In the genomic region with DNA sequence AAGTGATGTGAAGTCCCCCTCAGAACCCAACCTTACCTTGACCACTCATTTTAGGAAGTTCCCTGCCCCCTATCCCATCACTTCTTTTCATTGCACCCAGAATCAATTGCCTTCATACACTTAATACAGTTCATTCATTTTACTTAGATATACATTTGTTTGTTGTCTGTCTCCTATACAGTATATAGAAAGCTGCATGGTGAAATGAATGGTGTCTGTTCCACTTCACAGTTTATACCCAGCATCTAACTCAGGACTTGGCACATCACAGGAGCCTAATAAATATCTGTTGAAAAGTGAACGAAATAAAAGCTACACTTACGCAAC, we compare ENCODE assay signal across 18 cellular contexts. TPM values are rescaled to one million over a fixed set of nuclear protein-coding genes. Genes with fewer than 3 reads are reported as not detected.
DNase-seq lines count a peak whose midpoint lies in the region; ATAC-seq and TF ChIP-seq lines count a peak whose summit lies in the region.
"Had no signal": no experiment of that assay in that cellular context is flagged by ENCODE, and none has a peak within 500 bp of the region (broad histone marks: within the 10 kb centered on the region; RNA-seq: fewer than 3 reads in every experiment).

No MANE protein-coding gene starts in this region.

- H3K27me3 ChIP-seq in ACC112 (ENCODE audit: insufficient read depth, low read length) = no peaks in the 10 kb centered on the region
- no peaks in the 10 kb centered on the region for H3K27me3 ChIP-seq in PC-3 (ENCODE audit: low read length)
- no peaks in the 10 kb centered on the region for H3K27me3 ChIP-seq in gastrocnemius medialis
- H3K27me3 ChIP-seq: dorsolateral prefrontal cortex, tibial nerve had no signal

- H3K4me1 ChIP-seq in ACC112 (ENCODE audit: control insufficient read depth, insufficient read depth, low read length, unreplicated experiment) (peaks cover 37% of the 10 kb centered on the region), PC-3 (ENCODE audit: insufficient read depth, low read length) (peaks cover 11% of the 10 kb centered on the region), gastrocnemius medialis (peaks cover 5 to 14% of the 10 kb centered on the region in 2 donors)

- POLR2A ChIA-PET in PC-3 (lab: Charles Lee; ENCODE audit: unreplicated experiment) = interaction anchor here (0.6 to 0.7 kb wide), 3 partner anchors 100 to 427 kb away, joined by 3 to 6 read pairs (median 3); no protein-coding TSS in a partner anchor

- no peak for TF ChIP-seq CTCF in PC-3 (conservative IDR thresholded peaks at IDR 0.05; ENCODE audit: low read depth, low read length)
- TF ChIP-seq CTCF in gastrocnemius medialis (IDR thresholded peaks at IDR 0.05 in 4 of 5, conservative IDR thresholded peaks at IDR 0.05 in 1 of 5) = no peak

- peak overlapping the region; percentile 29 for H2AFZ ChIP-seq in ACC112 (ENCODE audit: low read length, unreplicated experiment)
- H2AFZ ChIP-seq in PC-3 (ENCODE audit: low read length) = peak overlapping the region; percentile 51; the same call in 1 of the 2 replicates

- H3K9me2 ChIP-seq in PC-3 (replicated peaks; ENCODE audit: low read length) = no peaks in the 10 kb centered on the region

- peak overlapping the region; percentile 15; the same call in 1 of the 2 replicates for H3K4me3 ChIP-seq in ACC112 (ENCODE audit: low read depth, low read length)
- H3K4me3 ChIP-seq in PC-3 (ENCODE audit: low read length) = no peak overlapping the region
- H3K4me3 ChIP-seq in gastrocnemius medialis = no peak overlapping the region
- H3K4me3 ChIP-seq: dorsolateral prefrontal cortex, lower lobe of right lung, tibial nerve had no signal

- no peaks in the 10 kb centered on the region for H4K20me1 ChIP-seq in PC-3 (ENCODE audit: low read length)

- H3K9ac ChIP-seq in PC-3 (ENCODE audit: low read length) = no peak overlapping the region

- no peaks in the 10 kb centered on the region for H3K27me3 Mint-ChIP-seq in dendritic cell treated with granulocyte-macrophage colony-stimulating factor and Interleukin-4, amounts not matched to agents 40 ng/mL and 50 ng/mL, for 4 days

- H3K4me1 Mint-ChIP-seq in dendritic cell treated with granulocyte-macrophage colony-stimulating factor and Interleukin-4, amounts not matched to agents 40 ng/mL and 50 ng/mL, for 4 days (ENCODE audit: low read depth) = peaks cover 24% of the 10 kb centered on the region
- H3K4me1 Mint-ChIP-seq: CD8-positive, alpha-beta memory T cell; naive B cell had no signal

- no peaks in the 10 kb centered on the region for H3K36me3 Mint-ChIP-seq in dendritic cell treated with granulocyte-macrophage colony-stimulating factor and Interleukin-4, amounts not matched to agents 40 ng/mL and 50 ng/mL, for 4 days (ENCODE audit: low read depth)
- H3K36me3 Mint-ChIP-seq: CD8-positive, alpha-beta memory T cell; naive B cell had no signal

- no peaks in the 10 kb centered on the region for H3K79me2 ChIP-seq in ACC112 (ENCODE audit: control insufficient read depth, insufficient read depth, low read length, unreplicated experiment)
- no peaks in the 10 kb centered on the region for H3K79me2 ChIP-seq in PC-3 (ENCODE audit: low read length)

- in situ Hi-C loops in gastrocnemius medialis (cut with MboI; ENCODE audit: low sequenced_read_pairs in 4 of 4) = loop anchor here in 2 of 4 donors (25.0 kb wide), 1 partner anchor 1210 kb away; no protein-coding TSS in a partner anchor

- no peak overlapping the region for H3K4me2 ChIP-seq in PC-3 (ENCODE audit: low read length)

- H3K9me3 ChIP-seq in PC-3 (ENCODE audit: low read length) (no peaks in the 10 kb centered on the region), gastrocnemius medialis (no peaks in the 10 kb centered on the region)
- H3K9me3 ChIP-seq: lower lobe of right lung, tibial nerve had no signal

- H3K36me3 ChIP-seq in ACC112 (ENCODE audit: insufficient read depth, low read length) (no peaks in the 10 kb centered on the region), PC-3 (ENCODE audit: low read depth, low read length) (no peaks in the 10 kb centered on the region), gastrocnemius medialis (no peaks in the 10 kb centered on the region)
- H3K36me3 ChIP-seq: lower lobe of right lung, tibial nerve had no signal

- DNase-seq in PC-3 (no peak), gastrocnemius medialis (no peak), COLO668 (lab: John Stamatoyannopoulos, UW; ENCODE audit: unreplicated experiment) (no peak), hepatic stellate cell (ENCODE audit: low spot score) (no peak)
- DNase-seq: activated CD4-positive, alpha-beta T cell treated with anti-CD3 and anti-CD28 coated beads for 4 hours; activated naive CD4-positive, alpha-beta T cell; CD8-positive, alpha-beta memory T cell; dorsolateral prefrontal cortex; naive B cell; NCI-H1417 treated with DMSO at 0.1 percent for 48 hours; NCI-H2171; NCI-H748 treated with DMSO at 0.1 percent for 48 hours had no signal

- no peaks in the 10 kb centered on the region for H3K9me3 Mint-ChIP-seq in dendritic cell treated with granulocyte-macrophage colony-stimulating factor and Interleukin-4, amounts not matched to agents 40 ng/mL and 50 ng/mL, for 4 days
- H3K9me3 Mint-ChIP-seq: CD8-positive, alpha-beta memory T cell; naive B cell had no signal

- ATAC-seq in PC-3 = peak; percentile 11
- no peak for ATAC-seq in gastrocnemius medialis
- ATAC-seq in HG02840 (IDR thresholded peaks at IDR 0.05; ENCODE audit: low FRiP score, unreplicated experiment) = no peak
- ATAC-seq in GM19467 (IDR thresholded peaks at IDR 0.05; ENCODE audit: unreplicated experiment) = no peak

- H3K4me3 Mint-ChIP-seq in dendritic cell treated with granulocyte-macrophage colony-stimulating factor and Interleukin-4, amounts not matched to agents 40 ng/mL and 50 ng/mL, for 4 days = no peak overlapping the region
- H3K4me3 Mint-ChIP-seq: CD8-positive, alpha-beta memory T cell; naive B cell had no signal

- TF ChIP-seq POLR2A in gastrocnemius medialis (IDR thresholded peaks at IDR 0.05) = no peak

- CTCF ChIA-PET in PC-3 (lab: Charles Lee) = interaction anchor here (0.6 kb wide), 2 partner anchors 114 to 346 kb away, joined by 3 to 10 read pairs; no protein-coding TSS in a partner anchor

- H3K27ac Mint-ChIP-seq in dendritic cell treated with granulocyte-macrophage colony-stimulating factor and Interleukin-4, amounts not matched to agents 40 ng/mL and 50 ng/mL, for 4 days = peak overlapping the region; percentile 20
- H3K27ac Mint-ChIP-seq: CD8-positive, alpha-beta memory T cell; naive B cell had no signal

- no TSS peak for BruUV-seq in PC-3 (replicated peaks; lab: Mats Ljungman, UMichigan)

- peak overlapping the region; percentile 91 for H3K27ac ChIP-seq in ACC112 (ENCODE audit: low read depth, low read length)
- H3K27ac ChIP-seq in PC-3 (ENCODE audit: low read length) = no peak overlapping the region
- H3K27ac ChIP-seq in gastrocnemius medialis = peak overlapping the region in 3 of 4 donors; percentile 23 to 55 (median 50)
- H3K27ac ChIP-seq: dorsolateral prefrontal cortex had no signal

- intact Hi-C loops in PC-3 (cut with micrococcal nuclease) = no loop called here
- intact Hi-C loops in dendritic cell treated with granulocyte-macrophage colony-stimulating factor and Interleukin-4, amounts not matched to agents 40 ng/mL and 50 ng/mL, for 4 days (cut with micrococcal nuclease) = no loop called here
- intact Hi-C loops in gastrocnemius medialis (cut with DNase I; ENCODE audit: low total_unique reads) = no loop called here

- H3F3A ChIP-seq in PC-3 (ENCODE audit: low read length, unreplicated experiment) = peaks cover 6% of the 10 kb centered on the region

RNA-seq across cellular contexts. Expression of gene TXNRD1, which starts 38.3 kb away (rescaled TPM):
- total RNA-seq in PC-3 (2014; rRNA removed) (419 and 430 TPM in 2 replicates), gastrocnemius medialis (100 to 1,000 TPM in 3 of 4 donors, 10 to 100 TPM in 1; 96.6 to 139 (median 118) TPM)

RNA-seq across cellular contexts. Expression of gene NFYB, which starts 39.3 kb away (rescaled TPM):
- total RNA-seq in PC-3 (2014; rRNA removed) (20.6 and 21.7 TPM in 2 replicates), gastrocnemius medialis (10 to 100 TPM; 16.5 to 35.1 (median 21.4) TPM)
